ENCODE assay signal across 1 cellular context in genomic region chr21:43727571-43728466, GRCh38.
TF ChIP-seq lines count a peak whose summit lies in the region.

No MANE protein-coding gene starts in this region.

TF ChIP-seq in HEK293, 187 proteins besides CTCF, POLR2A, EP300 and RAD21 (continued from another document and continues in another):
- TF ChIP-seq, protein P1, sequence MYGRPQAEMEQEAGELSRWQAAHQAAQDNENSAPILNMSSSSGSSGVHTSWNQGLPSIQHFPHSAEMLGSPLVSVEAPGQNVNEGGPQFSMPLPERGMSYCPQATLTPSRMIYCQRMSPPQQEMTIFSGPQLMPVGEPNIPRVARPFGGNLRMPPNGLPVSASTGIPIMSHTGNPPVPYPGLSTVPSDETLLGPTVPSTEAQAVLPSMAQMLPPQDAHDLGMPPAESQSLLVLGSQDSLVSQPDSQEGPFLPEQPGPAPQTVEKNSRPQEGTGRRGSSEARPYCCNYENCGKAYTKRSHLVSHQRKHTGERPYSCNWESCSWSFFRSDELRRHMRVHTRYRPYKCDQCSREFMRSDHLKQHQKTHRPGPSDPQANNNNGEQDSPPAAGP (tag by site-specific recombination; IDR thresholded peaks at IDR 0.05) = peak; percentile 44; the same call in 1 of the 2 replicates
- TF ChIP-seq ZNF558 (tag by site-specific recombination; IDR thresholded peaks at IDR 0.05) (no peak), KLF1 (tag by site-specific recombination; IDR thresholded peaks at IDR 0.05) (peak; percentile 45), OSR2 (tag by site-specific recombination; IDR thresholded peaks at IDR 0.05) (no peak), ZFP3 (tag by site-specific recombination; IDR thresholded peaks at IDR 0.05; ENCODE audit: low read depth) (no peak), ZNF184 (tag by site-specific recombination; IDR thresholded peaks at IDR 0.05) (no peak), ZNF202 (tag by site-specific recombination; IDR thresholded peaks at IDR 0.05; ENCODE audit: borderline replicate concordance) (no peak), MZF1 (tag by site-specific recombination; IDR thresholded peaks at IDR 0.05; ENCODE audit: borderline replicate concordance) (no peak), SP2 (tag by site-specific recombination; IDR thresholded peaks at IDR 0.05) (0 out of 2 replicates have a peak, but pooled peaks have one; percentile 12), YY1 (tag by site-specific recombination; IDR thresholded peaks at IDR 0.05) (no peak), ZNF341 (tag by site-specific recombination; IDR thresholded peaks at IDR 0.05; ENCODE audit: low read depth) (peak; percentile 50; the same call in 1 of the 2 replicates), ZNF514 (tag by site-specific recombination; IDR thresholded peaks at IDR 0.05) (no peak), ZNF548 (tag by site-specific recombination; IDR thresholded peaks at IDR 0.05) (no peak), ZNF529 (tag by site-specific recombination; IDR thresholded peaks at IDR 0.05; ENCODE audit: insufficient replicate concordance) (no peak), SETDB1 (IDR thresholded peaks at IDR 0.05; ENCODE audit: insufficient read length, low read length) (no peak), GLI4 (tag by site-specific recombination; IDR thresholded peaks at IDR 0.05) (no peak), ZNF777 (tag by site-specific recombination; IDR thresholded peaks at IDR 0.05; ENCODE audit: borderline replicate concordance) (no peak), ZSCAN23 (tag by site-specific recombination; IDR thresholded peaks at IDR 0.05) (no peak), HOXA7 (CRISPR knock-in tag; IDR thresholded peaks at IDR 0.05; ENCODE audit: borderline replicate concordance) (no peak), ZNF426 (tag by site-specific recombination; IDR thresholded peaks at IDR 0.05) (no peak), WT1 (tag by site-specific recombination; IDR thresholded peaks at IDR 0.05) (no peak), ZNF2 (tag by site-specific recombination; IDR thresholded peaks at IDR 0.05) (no peak), ZNF544 (tag by site-specific recombination; IDR thresholded peaks at IDR 0.05) (no peak), ZNF132 (tag by site-specific recombination; IDR thresholded peaks at IDR 0.05; ENCODE audit: borderline replicate concordance) (no peak), ZNF146 (tag by site-specific recombination; IDR thresholded peaks at IDR 0.05) (no peak), ZNF133 (tag by site-specific recombination; IDR thresholded peaks at IDR 0.05) (no peak), ZNF473 (tag by site-specific recombination; IDR thresholded peaks at IDR 0.05) (no peak), ZBTB21 (tag by site-specific recombination; IDR thresholded peaks at IDR 0.05) (no peak), ZNF121 (tag by site-specific recombination; IDR thresholded peaks at IDR 0.05) (no peak), ZNF335 (tag by site-specific recombination; conservative IDR thresholded peaks at IDR 0.05) (no peak), ZSCAN5A (tag by site-specific recombination; IDR thresholded peaks at IDR 0.05) (no peak), YY2 (tag by site-specific recombination; IDR thresholded peaks at IDR 0.05) (no peak), SCRT1 (tag by site-specific recombination; IDR thresholded peaks at IDR 0.05; ENCODE audit: borderline replicate concordance) (no peak), SCRT2 (tag by site-specific recombination; IDR thresholded peaks at IDR 0.05) (no peak), GLIS1 (tag by site-specific recombination; IDR thresholded peaks at IDR 0.05) (peak; percentile 20; the same call in 1 of the 2 replicates), ZNF555 (tag by site-specific recombination; conservative IDR thresholded peaks at IDR 0.05) (no peak), ZNF214 (tag by site-specific recombination; IDR thresholded peaks at IDR 0.05; ENCODE audit: borderline replicate concordance) (no peak), ZNF513 (tag by site-specific recombination; IDR thresholded peaks at IDR 0.05) (no peak), ZNF623 (tag by site-specific recombination; IDR thresholded peaks at IDR 0.05) (no peak), ZNF416 (tag by site-specific recombination; IDR thresholded peaks at IDR 0.05) (no peak), ZSCAN30 (tag by site-specific recombination; IDR thresholded peaks at IDR 0.05) (no peak), ZNF280C (tag by site-specific recombination; IDR thresholded peaks at IDR 0.05) (no peak), PATZ1 (tag by site-specific recombination; IDR thresholded peaks at IDR 0.05) (no peak), ZNF600 (tag by site-specific recombination; IDR thresholded peaks at IDR 0.05) (peak; percentile 58), ZXDB (tag by site-specific recombination; IDR thresholded peaks at IDR 0.05) (no peak), ZIC2 (tag by site-specific recombination; IDR thresholded peaks at IDR 0.05) (no peak), SP3 (tag by site-specific recombination; IDR thresholded peaks at IDR 0.05) (0 out of 2 replicates have a peak, but pooled peaks have one; percentile 25), ZBTB8A (tag by site-specific recombination; IDR thresholded peaks at IDR 0.05) (no peak), ZNF16 (tag by site-specific recombination; IDR thresholded peaks at IDR 0.05; ENCODE audit: low read depth) (no peak), ZBTB7A (tag by site-specific recombination; IDR thresholded peaks at IDR 0.05; ENCODE audit: low read depth) (no peak), ZBTB48 (tag by site-specific recombination; IDR thresholded peaks at IDR 0.05) (peak; percentile 64; the same call in 1 of the 2 replicates), RBAK (tag by site-specific recombination; IDR thresholded peaks at IDR 0.05) (no peak), ZNF792 (tag by site-specific recombination; IDR thresholded peaks at IDR 0.05) (no peak), ZNF658 (tag by site-specific recombination; IDR thresholded peaks at IDR 0.05) (no peak)
- TF ChIP-seq, protein P2, sequence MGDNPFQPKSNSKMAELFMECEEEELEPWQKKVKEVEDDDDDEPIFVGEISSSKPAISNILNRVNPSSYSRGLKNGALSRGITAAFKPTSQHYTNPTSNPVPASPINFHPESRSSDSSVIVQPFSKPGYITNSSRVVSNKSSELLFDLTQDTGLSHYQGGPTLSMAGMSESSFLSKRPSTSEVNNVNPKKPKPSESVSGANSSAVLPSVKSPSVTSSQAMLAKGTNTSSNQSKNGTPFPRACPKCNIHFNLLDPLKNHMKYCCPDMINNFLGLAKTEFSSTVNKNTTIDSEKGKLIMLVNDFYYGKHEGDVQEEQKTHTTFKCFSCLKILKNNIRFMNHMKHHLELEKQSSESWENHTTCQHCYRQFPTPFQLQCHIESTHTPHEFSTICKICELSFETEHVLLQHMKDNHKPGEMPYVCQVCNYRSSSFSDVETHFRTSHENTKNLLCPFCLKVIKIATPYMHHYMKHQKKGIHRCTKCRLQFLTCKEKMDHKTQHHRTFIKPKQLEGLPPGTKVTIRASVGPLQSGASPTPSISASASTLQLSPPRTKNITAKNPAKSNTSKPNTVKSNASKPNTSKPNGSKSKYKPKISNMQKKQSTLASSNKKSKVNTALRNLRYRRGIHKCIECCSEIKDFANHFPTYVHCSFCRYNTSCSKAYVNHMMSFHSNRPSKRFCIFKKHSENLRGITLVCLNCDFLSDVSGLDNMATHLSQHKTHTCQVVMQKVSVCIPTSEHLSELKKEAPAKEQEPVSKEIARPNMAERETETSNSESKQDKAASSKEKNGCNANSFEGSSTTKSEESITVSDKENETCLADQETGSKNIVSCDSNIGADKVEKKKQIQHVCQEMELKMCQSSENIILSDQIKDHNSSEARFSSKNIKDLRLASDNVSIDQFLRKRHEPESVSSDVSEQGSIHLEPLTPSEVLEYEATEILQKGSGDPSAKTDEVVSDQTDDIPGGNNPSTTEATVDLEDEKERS (tag by site-specific recombination; IDR thresholded peaks at IDR 0.05) = 0 out of 2 replicates have a peak, but pooled peaks have one; percentile 5
- TF ChIP-seq, protein P3, sequence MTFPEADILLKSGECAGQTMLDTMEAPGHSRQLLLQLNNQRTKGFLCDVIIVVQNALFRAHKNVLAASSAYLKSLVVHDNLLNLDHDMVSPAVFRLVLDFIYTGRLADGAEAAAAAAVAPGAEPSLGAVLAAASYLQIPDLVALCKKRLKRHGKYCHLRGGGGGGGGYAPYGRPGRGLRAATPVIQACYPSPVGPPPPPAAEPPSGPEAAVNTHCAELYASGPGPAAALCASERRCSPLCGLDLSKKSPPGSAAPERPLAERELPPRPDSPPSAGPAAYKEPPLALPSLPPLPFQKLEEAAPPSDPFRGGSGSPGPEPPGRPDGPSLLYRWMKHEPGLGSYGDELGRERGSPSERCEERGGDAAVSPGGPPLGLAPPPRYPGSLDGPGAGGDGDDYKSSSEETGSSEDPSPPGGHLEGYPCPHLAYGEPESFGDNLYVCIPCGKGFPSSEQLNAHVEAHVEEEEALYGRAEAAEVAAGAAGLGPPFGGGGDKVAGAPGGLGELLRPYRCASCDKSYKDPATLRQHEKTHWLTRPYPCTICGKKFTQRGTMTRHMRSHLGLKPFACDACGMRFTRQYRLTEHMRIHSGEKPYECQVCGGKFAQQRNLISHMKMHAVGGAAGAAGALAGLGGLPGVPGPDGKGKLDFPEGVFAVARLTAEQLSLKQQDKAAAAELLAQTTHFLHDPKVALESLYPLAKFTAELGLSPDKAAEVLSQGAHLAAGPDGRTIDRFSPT (tag by site-specific recombination; IDR thresholded peaks at IDR 0.05) = no peak
- TF ChIP-seq, protein P4, sequence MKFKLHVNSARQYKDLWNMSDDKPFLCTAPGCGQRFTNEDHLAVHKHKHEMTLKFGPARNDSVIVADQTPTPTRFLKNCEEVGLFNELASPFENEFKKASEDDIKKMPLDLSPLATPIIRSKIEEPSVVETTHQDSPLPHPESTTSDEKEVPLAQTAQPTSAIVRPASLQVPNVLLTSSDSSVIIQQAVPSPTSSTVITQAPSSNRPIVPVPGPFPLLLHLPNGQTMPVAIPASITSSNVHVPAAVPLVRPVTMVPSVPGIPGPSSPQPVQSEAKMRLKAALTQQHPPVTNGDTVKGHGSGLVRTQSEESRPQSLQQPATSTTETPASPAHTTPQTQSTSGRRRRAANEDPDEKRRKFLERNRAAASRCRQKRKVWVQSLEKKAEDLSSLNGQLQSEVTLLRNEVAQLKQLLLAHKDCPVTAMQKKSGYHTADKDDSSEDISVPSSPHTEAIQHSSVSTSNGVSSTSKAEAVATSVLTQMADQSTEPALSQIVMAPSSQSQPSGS (tag by site-specific recombination; IDR thresholded peaks at IDR 0.05; ENCODE audit: low read depth) = no peak
- TF ChIP-seq, protein P5, sequence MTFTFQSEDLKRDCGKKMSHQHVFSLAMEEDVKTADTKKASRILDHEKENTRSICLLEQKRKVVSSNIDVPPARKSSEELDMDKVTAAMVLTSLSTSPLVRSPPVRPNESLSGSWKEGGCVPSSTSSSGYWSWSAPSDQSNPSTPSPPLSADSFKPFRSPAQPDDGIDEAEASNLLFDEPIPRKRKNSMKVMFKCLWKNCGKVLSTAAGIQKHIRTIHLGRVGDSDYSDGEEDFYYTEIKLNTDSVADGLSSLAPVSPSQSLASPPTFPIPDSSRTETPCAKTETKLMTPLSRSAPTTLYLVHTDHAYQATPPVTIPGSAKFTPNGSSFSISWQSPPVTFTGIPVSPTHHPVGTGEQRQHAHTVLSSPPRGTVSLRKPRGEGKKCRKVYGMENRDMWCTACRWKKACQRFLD (tag by site-specific recombination; IDR thresholded peaks at IDR 0.05) = no peak
